9 cellular contexts compared by ENCODE assay signal in genomic region chr12:53492188-53492587, GRCh38. TPM values are rescaled to one million over a fixed set of nuclear protein-coding genes. Genes with fewer than 3 reads are reported as not detected.
A peak's percentile ranks its signal among the peaks of the same experiment; 100 is the strongest.
DNase-seq lines count a peak whose midpoint lies in the region; ATAC-seq and TF ChIP-seq lines count a peak whose summit lies in the region.
"Had no signal": no experiment of that assay in that cellular context is flagged by ENCODE, and none has a peak within 500 bp of the region (broad histone marks: within the 10 kb centered on the region; RNA-seq: fewer than 3 reads in every experiment).

No MANE protein-coding gene starts in this region.

- no peaks in the 10 kb centered on the region for H3K9me3 Mint-ChIP-seq in CD4-positive, alpha-beta memory T cell

- peak overlapping the region; percentile 75 for H3K27ac ChIP-seq in CD4-positive, alpha-beta memory T cell (ENCODE audit: low read depth, low read length)
- H3K27ac ChIP-seq in OCI-LY1 (ENCODE audit: low read depth, low read length, poor library complexity, severe bottlenecking) (no peak overlapping the region), osteoblast (ENCODE audit: low read depth, low read length) (no peak overlapping the region)

- H3K36me3 ChIP-seq in CD4-positive, alpha-beta memory T cell (ENCODE audit: insufficient read depth, low read length): no peaks in the 10 kb centered on the region
- H3K36me3 ChIP-seq in OCI-LY1 (ENCODE audit: insufficient read depth, low read length) (no peaks in the 10 kb centered on the region; the same call in 1 of the 2 replicates), endocrine pancreas (ENCODE audit: control insufficient read depth, insufficient read depth, low read length) (no peaks in the 10 kb centered on the region), osteoblast (ENCODE audit: insufficient read depth, low read length) (peaks cover 10% of the 10 kb centered on the region)

- H3F3A ChIP-seq in OCI-LY1 (ENCODE audit: insufficient read depth, low read length): no peaks in the 10 kb centered on the region; the same call in 1 of the 2 replicates

- H2AFZ ChIP-seq in OCI-LY1 (ENCODE audit: low read length) (no peak overlapping the region), osteoblast (ENCODE audit: low read length) (no peak overlapping the region)

- H3K4me2 ChIP-seq in OCI-LY1 (ENCODE audit: low read length) (no peak overlapping the region; the same call in 1 of the 2 replicates), osteoblast (ENCODE audit: insufficient read depth, low read length) (peak overlapping the region; percentile 87)

- no peaks in the 10 kb centered on the region for H3K9me2 ChIP-seq in OCI-LY1 (ENCODE audit: low read depth, low read length)

- H4K20me1 ChIP-seq in OCI-LY1 (ENCODE audit: insufficient read depth, low read length) (no peaks in the 10 kb centered on the region), osteoblast (ENCODE audit: insufficient read depth, low read length) (peaks cover 10% of the 10 kb centered on the region)

- H3K4me3 ChIP-seq in CD4-positive, alpha-beta memory T cell (ENCODE audit: low read length in 2 of 2): no peak overlapping the region
- H3K4me3 ChIP-seq in OCI-LY1 (ENCODE audit: low read depth, low read length, poor library complexity, severe bottlenecking): peak overlapping the region; percentile 64
- H3K4me3 ChIP-seq in endocrine pancreas (ENCODE audit: control insufficient read depth, insufficient read depth, low read length): peak overlapping the region; percentile 40
- peak overlapping the region; percentile 76 for H3K4me3 ChIP-seq in osteoblast (ENCODE audit: insufficient read depth, low read length)

- intact Hi-C loops in CD4-positive, alpha-beta memory T cell (cut with micrococcal nuclease): no loop called here

- H3K36me3 Mint-ChIP-seq in CD4-positive, alpha-beta memory T cell: peaks cover 0 to 7% of the 10 kb centered on the region in 2 donors

- H3K9me3 ChIP-seq in CD4-positive, alpha-beta memory T cell (ENCODE audit: control insufficient read depth in 1 of 2, low read length in 2 of 2): no peaks in the 10 kb centered on the region
- H3K9me3 ChIP-seq in OCI-LY1 (ENCODE audit: low read length) (no peaks in the 10 kb centered on the region), endocrine pancreas (ENCODE audit: control insufficient read depth, low read length) (no peaks in the 10 kb centered on the region), osteoblast (ENCODE audit: low read depth, low read length) (no peaks in the 10 kb centered on the region)

- DNase-seq in CD4-positive, alpha-beta memory T cell: peak in 1 of 5 donors; percentile 17
- DNase-seq in osteoblast (ENCODE audit: insufficient read length, low spot score, missing footprints) (no peak), amniotic stem cell (lab: John Stamatoyannopoulos, UW) (no peak), RPMI8226 (no peak)
- DNase-seq: activated CD4-positive, alpha-beta T cell treated with anti-CD3 and anti-CD28 coated beads for 1 hour had no signal

- H3K79me2 ChIP-seq in OCI-LY1 (ENCODE audit: insufficient read depth, low read length): no peaks in the 10 kb centered on the region
- H3K79me2 ChIP-seq in osteoblast (ENCODE audit: insufficient read depth, low read length): peaks cover 64% of the 10 kb centered on the region

- H3K4me3 Mint-ChIP-seq in CD4-positive, alpha-beta memory T cell: peak overlapping the region; percentile 87 to 98 (median 90)

- TF ChIP-seq CTCF in OCI-LY1 (IDR thresholded peaks at IDR 0.05; ENCODE audit: low read length) (no peak), osteoblast (IDR thresholded peaks at IDR 0.05; ENCODE audit: extremely low read depth, low read depth, low read length) (no peak)

- H3K27ac Mint-ChIP-seq in CD4-positive, alpha-beta memory T cell: peak overlapping the region; percentile 86 to 97 (median 91)

- no peaks in the 10 kb centered on the region for H3K27me3 ChIP-seq in CD4-positive, alpha-beta memory T cell (ENCODE audit: insufficient read depth, low read length)
- H3K27me3 ChIP-seq in OCI-LY1 (ENCODE audit: insufficient read depth, low read length) (no peaks in the 10 kb centered on the region; the same call in 1 of the 2 replicates), endocrine pancreas (ENCODE audit: control insufficient read depth, insufficient read depth, low read length) (no peaks in the 10 kb centered on the region), osteoblast (ENCODE audit: insufficient read depth, low read length) (no peaks in the 10 kb centered on the region)

- H3K4me1 Mint-ChIP-seq in CD4-positive, alpha-beta memory T cell: peaks cover 15 to 51% (median 32%) of the 10 kb centered on the region in 4 donors

- ATAC-seq in GM21390 (IDR thresholded peaks at IDR 0.05; ENCODE audit: unreplicated experiment): no peak
- ATAC-seq in GM21529 (IDR thresholded peaks at IDR 0.05; ENCODE audit: unreplicated experiment): no peak

- peaks cover 17% of the 10 kb centered on the region for H3K4me1 ChIP-seq in CD4-positive, alpha-beta memory T cell (ENCODE audit: insufficient read depth, low read length)
- H3K4me1 ChIP-seq in OCI-LY1 (ENCODE audit: insufficient read depth, low read length, severe bottlenecking): peaks cover 20% of the 10 kb centered on the region
- no peaks in the 10 kb centered on the region for H3K4me1 ChIP-seq in endocrine pancreas (ENCODE audit: control insufficient read depth, insufficient read depth, low read length)
- H3K4me1 ChIP-seq in osteoblast (ENCODE audit: insufficient read depth, low read length): peaks cover 18% of the 10 kb centered on the region

- no peak overlapping the region for H3K9ac ChIP-seq in OCI-LY1 (ENCODE audit: low read length)
- H3K9ac ChIP-seq in endocrine pancreas (ENCODE audit: control insufficient read depth, insufficient read depth, low read length): no peak overlapping the region

- CTCF ChIA-PET in CD4-positive, alpha-beta memory T cell (lab: Charles Lee; ENCODE audit: partially characterized antibody): interaction anchor here (2.3 to 5.5 kb wide), 2 partner anchors 17 to 18 kb away, joined by 11 to 27 read pairs; no protein-coding TSS in a partner anchor

- no peaks in the 10 kb centered on the region for H3K27me3 Mint-ChIP-seq in CD4-positive, alpha-beta memory T cell

- POLR2A ChIA-PET in CD4-positive, alpha-beta memory T cell (lab: Charles Lee; ENCODE audit: partially characterized antibody): interaction anchor here (1.1 to 5.6 kb wide), 4 partner anchors 7 to 41 kb away, joined by 5 to 60 read pairs (median 6); partner anchors contain the start of genes MAP3K12, PCBP2 and TARBP2

RNA-seq across cellular contexts. Expression of gene MAP3K12, which starts 7.1 kb away (rescaled TPM):
- 10 to 100 TPM; 25.0 to 28.2 TPM for total RNA-seq in CD4-positive, alpha-beta memory T cell
- 1 to 10 TPM; 3.1 to 8.5 TPM for polyA plus RNA-seq in CD4-positive, alpha-beta memory T cell
- 49.6 and 51.9 TPM in 2 replicates for total RNA-seq in osteoblast

RNA-seq across cellular contexts. Expression of gene TARBP2, which starts 8.9 kb away (rescaled TPM):
- total RNA-seq in CD4-positive, alpha-beta memory T cell: 10 to 100 TPM; 26.9 to 37.0 TPM
- 10 to 100 TPM; 24.5 to 33.1 TPM for polyA plus RNA-seq in CD4-positive, alpha-beta memory T cell
- 33.0 and 35.5 TPM in 2 replicates for total RNA-seq in osteoblast

RNA-seq across cellular contexts. Expression of gene NPFF, which starts 15.1 kb away (rescaled TPM):
- total RNA-seq in CD4-positive, alpha-beta memory T cell: not detected
- not detected for polyA plus RNA-seq in CD4-positive, alpha-beta memory T cell
- total RNA-seq in osteoblast: not detected in 2 replicates

RNA-seq across cellular contexts. Expression of gene PCBP2, which starts 40.3 kb away (rescaled TPM):
- total RNA-seq in CD4-positive, alpha-beta memory T cell: 100 to 1,000 TPM; 848 to 858 TPM
- 100 to 1,000 TPM in 1 of 2 donors, 10 to 100 TPM in 1; 88.0 to 118 TPM for polyA plus RNA-seq in CD4-positive, alpha-beta memory T cell
- 247 and 293 TPM in 2 replicates for total RNA-seq in osteoblast

RNA-seq across cellular contexts. Expression of gene PRR13, which starts 50.7 kb away (rescaled TPM):
- total RNA-seq in CD4-positive, alpha-beta memory T cell: 100 to 1,000 TPM; 242 to 247 TPM
- polyA plus RNA-seq in CD4-positive, alpha-beta memory T cell: 100 to 1,000 TPM; 545 to 843 TPM
- total RNA-seq in osteoblast: 55.0 and 64.2 TPM in 2 replicates

Comparison
In these comparisons a context has a peak if more than half of its experiments do, and no peak if none do; other contexts are left out.
1. H3K4me3 ChIP-seq: peak in OCI-LY1 (single experiment), endocrine pancreas (single experiment) and osteoblast (single experiment); none in CD4-positive, alpha-beta memory T cell (0 of 2).